Comparison of ENCODE assay signal across 32 cellular contexts in the genomic region with DNA sequence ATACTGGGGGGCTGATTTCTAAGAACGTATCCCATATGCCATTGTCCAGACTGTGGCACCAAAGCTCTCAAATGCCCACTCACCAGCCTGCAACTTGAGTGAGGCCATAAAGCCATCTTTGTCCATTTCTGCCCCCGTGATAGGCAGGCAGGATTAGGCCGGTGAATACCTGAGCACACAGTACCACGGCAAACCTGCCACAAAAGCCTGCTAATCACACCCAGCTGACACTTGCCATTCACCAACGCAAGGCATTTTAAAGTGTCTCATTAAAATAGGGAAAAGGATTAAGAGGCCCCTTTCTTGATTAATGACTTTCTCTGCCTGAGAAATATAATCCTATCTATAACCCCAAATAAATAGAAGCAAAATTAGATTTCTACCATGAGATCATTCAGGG.
"Had no signal": no experiment of that assay in that cellular context is flagged by ENCODE, and none has a peak within 500 bp of the region (broad histone marks: within the 10 kb centered on the region; RNA-seq: fewer than 3 reads in every experiment).

No MANE protein-coding gene starts in this region.

- H3K4me1 ChIP-seq: adrenal gland, breast epithelium, Peyer's patch, SJSA1 had no signal

- DNase-seq: activated CD4-positive, alpha-beta memory T cell treated with anti-CD3 and anti-CD28 coated beads for 36 hours; activated CD4-positive, alpha-beta T cell treated with anti-CD3 and anti-CD28 coated beads for 36 hours; activated CD4-positive, alpha-beta T cell treated with anti-CD3 and anti-CD28 coated beads, Interleukin-2, amount 10 ng/mL, durations not matched to agents 7 days and 5 days; activated CD8-positive, alpha-beta memory T cell treated with anti-CD3 and anti-CD28 coated beads, Interleukin-2, amount 50 U/mL, for 4 hours; activated gamma-delta T cell treated with Interleukin-2 at 50 U/mL for 16 hours; activated naive CD4-positive, alpha-beta T cell treated with anti-CD3 and anti-CD28 coated beads for 36 hours; activated T-cell treated with anti-CD3 and anti-CD28 coated beads for 4 hours; activated T-cell treated with anti-CD3 and anti-CD28 coated beads, Interleukin-2, amount 50 U/mL, for 4 hours; adrenal gland; body of pancreas; KG1; MM.1S; NCI-H1092; NCI-H1436 treated with DMSO at 0.1 percent for 48 hours; NCI-H1694 treated with DMSO at 0.1 percent for 48 hours; NCI-H2029; NCI-H2227 treated with DMSO at 0.1 percent for 48 hours; NCI-H446 treated with DMSO at 0.1 percent for 48 hours; NCI-H526; NCI-H774; Peyer's patch; RPMI8226; SHP77 treated with DMSO at 0.1 percent for 48 hours; SK-N-SH had no signal

- H3K4me3 ChIP-seq: adrenal gland, body of pancreas, breast epithelium, Peyer's patch, SJSA1 had no signal

- H3K9ac ChIP-seq: SK-N-SH had no signal

- H3K4me2 ChIP-seq: SK-N-SH had no signal

- H3K36me3 Mint-ChIP-seq: activated CD4-positive, alpha-beta memory T cell treated with anti-CD3 and anti-CD28 coated beads for 36 hours; activated naive CD4-positive, alpha-beta T cell treated with anti-CD3 and anti-CD28 coated beads, Interleukin-2, amount 50 U/mL, for 72 hours; WTC11 had no signal

- H3K36me3 ChIP-seq: adrenal gland, breast epithelium, Peyer's patch, SJSA1 had no signal

- H3K9me3 Mint-ChIP-seq: activated CD4-positive, alpha-beta memory T cell treated with anti-CD3 and anti-CD28 coated beads for 36 hours; activated CD4-positive, alpha-beta T cell treated with anti-CD3 and anti-CD28 coated beads, Interleukin-2, amount 10 ng/mL, durations not matched to agents 7 days and 5 days; activated naive CD4-positive, alpha-beta T cell treated with anti-CD3 and anti-CD28 coated beads for 36 hours; activated naive CD4-positive, alpha-beta T cell treated with anti-CD3 and anti-CD28 coated beads, Interleukin-2, amount 50 U/mL, for 72 hours; activated T-cell treated with anti-CD3 and anti-CD28 coated beads, Interleukin-2, amount 50 U/mL, for 4 hours; activated T-helper 1 cell treated with anti-CD3 and anti-CD28 coated beads, Interleukin-12 subunit alpha, Interleukin-12 subunit beta, Interleukin-2, Interleukin-4 antibody, amounts not matched to agents 30 ng/mL and 10 ng/mL and 1 ng/mL, durations not matched to agents 14 hours and 24 hours and 36 hours; T-helper 1 cell treated with Interleukin-12 subunit alpha and Interleukin-12 subunit beta and Interleukin-4 antibody, amounts not matched to agents 30 μg/mL and 1 μg/mL, for 36 hours; T-helper 2 cell treated with Interferon-gamma antibody and Interleukin-4, amounts not matched to agents 5 μg/mL and 100 μg/mL, for 36 hours; WTC11 had no signal

- H3K4me1 Mint-ChIP-seq: activated CD4-positive, alpha-beta T cell treated with anti-CD3 and anti-CD28 coated beads for 36 hours; activated CD4-positive, alpha-beta T cell treated with anti-CD3 and anti-CD28 coated beads, Interleukin-2, amount 10 ng/mL, durations not matched to agents 7 days and 5 days; WTC11 had no signal

- H3K9me3 ChIP-seq: adrenal gland, body of pancreas, breast epithelium, Peyer's patch, SJSA1, SK-N-SH had no signal

- H3K27ac ChIP-seq: adrenal gland, body of pancreas, breast epithelium, Peyer's patch, SJSA1 had no signal

- H3K4me3 Mint-ChIP-seq: activated CD4-positive, alpha-beta memory T cell treated with anti-CD3 and anti-CD28 coated beads for 36 hours; activated CD4-positive, alpha-beta T cell treated with anti-CD3 and anti-CD28 coated beads for 36 hours; activated CD4-positive, alpha-beta T cell treated with anti-CD3 and anti-CD28 coated beads, Interleukin-2, amount 10 ng/mL, durations not matched to agents 7 days and 5 days; activated naive CD4-positive, alpha-beta T cell treated with anti-CD3 and anti-CD28 coated beads for 36 hours; activated T-cell treated with anti-CD3 and anti-CD28 coated beads, Interleukin-2, amount 50 U/mL, for 4 hours; activated T-helper 1 cell treated with anti-CD3 and anti-CD28 coated beads, Interleukin-12 subunit alpha, Interleukin-12 subunit beta, Interleukin-2, Interleukin-4 antibody, amounts not matched to agents 30 ng/mL and 10 ng/mL and 1 ng/mL, durations not matched to agents 14 hours and 24 hours and 36 hours; T-helper 1 cell treated with Interleukin-12 subunit alpha and Interleukin-12 subunit beta and Interleukin-4 antibody, amounts not matched to agents 30 μg/mL and 1 μg/mL, for 36 hours; T-helper 2 cell treated with Interferon-gamma antibody and Interleukin-4, amounts not matched to agents 5 μg/mL and 100 μg/mL, for 36 hours; WTC11 had no signal

- H3K27me3 ChIP-seq: adrenal gland, body of pancreas, breast epithelium, Peyer's patch had no signal

- ATAC-seq: activated CD4-positive, alpha-beta T cell treated with anti-CD3 and anti-CD28 coated beads for 36 hours; activated CD4-positive, CD25-positive, alpha-beta regulatory T cell treated with anti-CD3 and anti-CD28 coated beads, Interleukin-2, amount 50 U/mL, for 24 hours; activated naive CD4-positive, alpha-beta T cell treated with anti-CD3 and anti-CD28 coated beads, Interleukin-2, amount 50 U/mL, for 72 hours; activated T-cell treated with anti-CD3 and anti-CD28 coated beads, Interleukin-2, amount 50 U/mL, for 4 hours; body of pancreas; WTC11 had no signal

- H3K27ac Mint-ChIP-seq: activated CD4-positive, alpha-beta memory T cell treated with anti-CD3 and anti-CD28 coated beads for 36 hours; activated CD4-positive, alpha-beta T cell treated with anti-CD3 and anti-CD28 coated beads for 36 hours; activated CD4-positive, alpha-beta T cell treated with anti-CD3 and anti-CD28 coated beads, Interleukin-2, amount 10 ng/mL, durations not matched to agents 7 days and 5 days; activated naive CD4-positive, alpha-beta T cell treated with anti-CD3 and anti-CD28 coated beads for 36 hours; activated naive CD4-positive, alpha-beta T cell treated with anti-CD3 and anti-CD28 coated beads, Interleukin-2, amount 50 U/mL, for 72 hours; activated T-helper 1 cell treated with anti-CD3 and anti-CD28 coated beads, Interleukin-12 subunit alpha, Interleukin-12 subunit beta, Interleukin-2, Interleukin-4 antibody, amounts not matched to agents 30 ng/mL and 10 ng/mL and 1 ng/mL, durations not matched to agents 14 hours and 24 hours and 36 hours; T-helper 1 cell treated with Interleukin-12 subunit alpha and Interleukin-12 subunit beta and Interleukin-4 antibody, amounts not matched to agents 30 μg/mL and 1 μg/mL, for 36 hours; T-helper 2 cell treated with Interferon-gamma antibody and Interleukin-4, amounts not matched to agents 5 μg/mL and 100 μg/mL, for 36 hours; WTC11 had no signal
